1 cellular context compared by ENCODE assay signal in the genomic region with DNA sequence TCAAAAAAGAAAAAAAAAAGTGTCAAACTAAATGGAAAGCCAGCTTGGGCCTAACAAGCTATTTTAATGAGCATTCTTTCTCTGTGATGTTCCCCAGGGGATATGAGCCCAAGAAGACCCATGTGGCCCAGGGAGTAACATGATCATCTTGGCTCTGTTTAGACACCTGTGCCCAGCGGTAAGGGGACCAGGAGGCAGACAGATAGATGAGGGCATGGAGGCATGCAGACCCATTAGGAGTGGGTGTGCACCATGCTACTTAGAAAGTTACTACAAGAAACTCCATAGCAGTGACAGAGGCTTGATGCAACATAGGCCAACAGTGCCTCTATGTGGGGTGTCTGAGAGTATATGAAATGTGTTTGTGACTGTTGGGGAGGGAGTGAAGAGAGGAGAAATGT.
TF ChIP-seq lines count a peak whose summit lies in the region.

No MANE protein-coding gene starts in this region.

TF ChIP-seq in K562, 482 proteins besides CTCF, POLR2A, EP300 and RAD21 (continued from another document):
- TF ChIP-seq SMC3 (conservative IDR thresholded peaks at IDR 0.05; ENCODE audit: insufficient read depth, low read depth, low read length) (0 out of 2 replicates have a peak, but pooled peaks have one; percentile 7), ARHGAP35 (IDR thresholded peaks at IDR 0.05; ENCODE audit: partially characterized antibody) (no peak), DACH1 (IDR thresholded peaks at IDR 0.05; ENCODE audit: partially characterized antibody) (no peak), BRF1 (IDR thresholded peaks at IDR 0.05; ENCODE audit: borderline replicate concordance, extremely low read depth, insufficient read length) (no peak), HIVEP1 (CRISPR knock-in tag; IDR thresholded peaks at IDR 0.05) (no peak), PREB (CRISPR knock-in tag; IDR thresholded peaks at IDR 0.05) (no peak), MAFF (IDR thresholded peaks at IDR 0.05; ENCODE audit: low read length) (no peak)
